9 cellular contexts compared by ENCODE assay signal in the genomic region with DNA sequence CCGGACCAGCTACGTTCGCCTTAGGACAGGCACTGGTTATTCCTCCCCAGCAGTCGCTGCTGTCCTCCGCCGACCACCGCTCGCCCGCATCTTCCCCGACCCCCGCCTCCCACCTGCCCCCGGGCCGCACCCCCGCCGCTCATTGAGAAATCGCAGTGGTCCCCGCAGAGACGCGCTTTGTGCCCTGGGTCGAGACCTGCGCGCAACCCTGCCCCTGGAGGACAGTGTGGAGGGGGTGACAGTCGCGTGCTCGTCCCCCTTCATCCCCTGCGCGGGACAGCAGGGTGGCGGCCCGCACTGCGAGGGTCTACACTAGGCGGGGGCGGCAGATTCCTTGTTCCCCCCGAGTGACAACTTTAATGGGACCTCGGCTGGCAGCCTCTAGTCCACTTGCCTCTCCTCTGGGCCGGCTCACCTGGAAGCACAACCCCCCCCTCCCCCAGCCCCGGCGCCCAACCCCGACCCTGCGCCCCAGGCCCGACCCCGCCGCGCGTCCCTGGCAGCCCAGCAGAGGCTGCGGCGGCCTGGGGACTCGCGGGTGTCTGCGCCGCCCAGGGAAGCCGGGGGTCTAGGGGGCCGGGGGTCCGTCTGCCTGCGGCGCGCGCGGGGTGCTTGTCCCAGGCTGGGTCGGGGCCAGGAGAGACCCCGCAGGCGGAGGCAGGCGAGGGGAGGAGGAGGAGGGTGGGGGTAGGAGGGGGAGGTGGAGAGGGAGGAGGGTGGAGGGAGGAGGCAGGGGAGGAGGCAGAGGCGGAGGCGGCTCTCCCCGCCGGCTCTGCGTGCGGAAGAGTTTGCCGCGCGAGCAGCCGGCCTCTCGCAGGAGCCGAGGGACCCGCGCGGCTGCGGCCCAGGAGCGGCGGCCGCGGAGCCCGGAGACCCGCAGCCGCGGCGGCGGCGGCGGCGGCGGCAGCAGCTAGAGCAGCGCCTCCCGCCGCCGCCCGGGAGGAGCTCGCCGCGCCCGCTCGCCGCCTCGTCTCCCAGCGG. TPM values are rescaled to one million over a fixed set of nuclear protein-coding genes. Genes with fewer than 3 reads are reported as not detected.
DNase-seq lines count a peak whose midpoint lies in the region; ATAC-seq and TF ChIP-seq lines count a peak whose summit lies in the region.
"Had no signal": no experiment of that assay in that cellular context is flagged by ENCODE, and none has a peak within 500 bp of the region (broad histone marks: within the 10 kb centered on the region; RNA-seq: fewer than 3 reads in every experiment).

A gene with protein sequence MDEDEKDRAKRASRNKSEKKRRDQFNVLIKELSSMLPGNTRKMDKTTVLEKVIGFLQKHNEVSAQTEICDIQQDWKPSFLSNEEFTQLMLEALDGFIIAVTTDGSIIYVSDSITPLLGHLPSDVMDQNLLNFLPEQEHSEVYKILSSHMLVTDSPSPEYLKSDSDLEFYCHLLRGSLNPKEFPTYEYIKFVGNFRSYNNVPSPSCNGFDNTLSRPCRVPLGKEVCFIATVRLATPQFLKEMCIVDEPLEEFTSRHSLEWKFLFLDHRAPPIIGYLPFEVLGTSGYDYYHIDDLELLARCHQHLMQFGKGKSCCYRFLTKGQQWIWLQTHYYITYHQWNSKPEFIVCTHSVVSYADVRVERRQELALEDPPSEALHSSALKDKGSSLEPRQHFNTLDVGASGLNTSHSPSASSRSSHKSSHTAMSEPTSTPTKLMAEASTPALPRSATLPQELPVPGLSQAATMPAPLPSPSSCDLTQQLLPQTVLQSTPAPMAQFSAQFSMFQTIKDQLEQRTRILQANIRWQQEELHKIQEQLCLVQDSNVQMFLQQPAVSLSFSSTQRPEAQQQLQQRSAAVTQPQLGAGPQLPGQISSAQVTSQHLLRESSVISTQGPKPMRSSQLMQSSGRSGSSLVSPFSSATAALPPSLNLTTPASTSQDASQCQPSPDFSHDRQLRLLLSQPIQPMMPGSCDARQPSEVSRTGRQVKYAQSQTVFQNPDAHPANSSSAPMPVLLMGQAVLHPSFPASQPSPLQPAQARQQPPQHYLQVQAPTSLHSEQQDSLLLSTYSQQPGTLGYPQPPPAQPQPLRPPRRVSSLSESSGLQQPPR (plus strand): TSS at position 775 of the 981 bp plus-strand sequence. CDS start 84,616 bp downstream, outside the sequence.

- peaks cover 4 to 19% (median 12%) of the 10 kb centered on the region in 4 donors for H3K4me1 Mint-ChIP-seq in CD4-positive, alpha-beta memory T cell

- 0 to 8% (median 1%) methylated on average over 18 to 104 of the region's 105 CpGs for WGBS in adrenal gland, 4 donors

- no peaks in the 10 kb centered on the region for H3K9me3 ChIP-seq in CD4-positive, alpha-beta memory T cell (ENCODE audit: control insufficient read depth in 1 of 2, low read length in 2 of 2)
- H3K9me3 ChIP-seq in adrenal gland (replicated peaks in 1 of 3) (no peaks in the 10 kb centered on the region), right atrium auricular region (no peaks in the 10 kb centered on the region)

- no peaks in the 10 kb centered on the region for H3K36me3 ChIP-seq in CD4-positive, alpha-beta memory T cell (ENCODE audit: insufficient read depth, low read length)
- H3K36me3 ChIP-seq in adrenal gland (replicated peaks in 1 of 2) (no peaks in the 10 kb centered on the region), right atrium auricular region (no peaks in the 10 kb centered on the region), rectal smooth muscle tissue (ENCODE audit: control insufficient read depth, insufficient read depth, low read length) (no peaks in the 10 kb centered on the region)

- DNase-seq in CD4-positive, alpha-beta memory T cell, result no peak
- DNase-seq in LHCN-M2 (ENCODE audit: low read depth) (peak; percentile 28), adrenal gland (peak in 6 of 7 donors; percentile 45 to 64 (median 50)), right atrium auricular region (ENCODE audit: low spot score) (no peak), putamen (ENCODE audit: low spot score) (no peak)

- peaks cover 14% of the 10 kb centered on the region for H3K27me3 ChIP-seq in CD4-positive, alpha-beta memory T cell (ENCODE audit: insufficient read depth, low read length)
- H3K27me3 ChIP-seq in adrenal gland (no peaks in the 10 kb centered on the region), right atrium auricular region (no peaks in the 10 kb centered on the region), rectal smooth muscle tissue (ENCODE audit: control insufficient read depth, insufficient read depth, low read length) (no peaks in the 10 kb centered on the region)

- POLR2A ChIA-PET in CD4-positive, alpha-beta memory T cell (lab: Charles Lee; ENCODE audit: partially characterized antibody), result no interaction called here

- no peak within 1 kb of the TSS for H3K27ac Mint-ChIP-seq in CD4-positive, alpha-beta memory T cell
- H3K27ac Mint-ChIP-seq: memory B cell had no signal

- peak within 1 kb of the TSS; percentile 24 for H3K9ac ChIP-seq in rectal smooth muscle tissue (ENCODE audit: low read length)

- peak within 1 kb of the TSS in 1 of 2 donors; percentile 32 for H3K4me3 ChIP-seq in CD4-positive, alpha-beta memory T cell (ENCODE audit: low read length in 2 of 2)
- H3K4me3 ChIP-seq in adrenal gland (peak within 1 kb of the TSS; percentile 29 to 89 (median 44)), right atrium auricular region (peak within 1 kb of the TSS; percentile 80), rectal smooth muscle tissue (ENCODE audit: low read length) (peak within 1 kb of the TSS; percentile 82)

- H3K4me1 ChIP-seq in CD4-positive, alpha-beta memory T cell (ENCODE audit: insufficient read depth, low read length), result peaks cover 12% of the 10 kb centered on the region
- H3K4me1 ChIP-seq in adrenal gland (replicated peaks in 1 of 2) (peaks cover 6 to 37% of the 10 kb centered on the region in 2 donors), right atrium auricular region (peaks cover 0 to 45% of the 10 kb centered on the region in 2 donors), rectal smooth muscle tissue (ENCODE audit: control insufficient read depth, insufficient read depth, low read length) (peaks cover 4% of the 10 kb centered on the region)

- peak within 1 kb of the TSS; percentile 60 to 78 (median 72) for H3K4me3 Mint-ChIP-seq in CD4-positive, alpha-beta memory T cell
- H3K4me3 Mint-ChIP-seq: memory B cell had no signal

- ATAC-seq in HG03159 (IDR thresholded peaks at IDR 0.05; ENCODE audit: unreplicated experiment) (no peak), HG02885 (IDR thresholded peaks at IDR 0.05; ENCODE audit: poor library complexity, unreplicated experiment) (no peak)

- TF ChIP-seq POLR2A in adrenal gland (IDR thresholded peaks at IDR 0.05), result peak in 1 of 2 donors; percentile 20

- H3K36me3 Mint-ChIP-seq in CD4-positive, alpha-beta memory T cell, result no peaks in the 10 kb centered on the region
- H3K36me3 Mint-ChIP-seq: memory B cell had no signal

- intact Hi-C loops in CD4-positive, alpha-beta memory T cell (cut with micrococcal nuclease), result loop anchor here (1.0 kb wide), 1 partner anchor 209 kb away; no protein-coding TSS in a partner anchor
- intact Hi-C loops in adrenal gland (cut with DNase I), result loop anchor here (5.0 to 10.0 kb wide), 2 partner anchors 155 to 163 kb away; no protein-coding TSS in a partner anchor

- peaks cover 31 to 32% of the 10 kb centered on the region in 2 donors for H3K27me3 Mint-ChIP-seq in CD4-positive, alpha-beta memory T cell

- no peaks in the 10 kb centered on the region for H3K9me3 Mint-ChIP-seq in CD4-positive, alpha-beta memory T cell
- H3K9me3 Mint-ChIP-seq: memory B cell had no signal

- TF ChIP-seq CTCF in adrenal gland (IDR thresholded peaks at IDR 0.05), result no peak
- TF ChIP-seq CTCF in right atrium auricular region (IDR thresholded peaks at IDR 0.05), result no peak

- CTCF ChIA-PET in CD4-positive, alpha-beta memory T cell (lab: Charles Lee; ENCODE audit: partially characterized antibody), result no interaction called here

- H3K27ac ChIP-seq in CD4-positive, alpha-beta memory T cell (ENCODE audit: low read depth, low read length), result no peak within 1 kb of the TSS
- H3K27ac ChIP-seq in adrenal gland (peak within 1 kb of the TSS; percentile 3 to 91 (median 85)), right atrium auricular region (peak within 1 kb of the TSS; percentile 88 to 96), rectal smooth muscle tissue (ENCODE audit: low read depth, low read length) (peak within 1 kb of the TSS; percentile 83)

RNA-seq across cellular contexts. Expression of the gene that starts here (rescaled TPM):
- total RNA-seq in CD4-positive, alpha-beta memory T cell, result 1 to 10 TPM; 2.1 to 2.6 TPM
- polyA plus RNA-seq in CD4-positive, alpha-beta memory T cell, result under 1 TPM in 1 of 2 donors, not detected in 1; 0.79 TPM
- total RNA-seq in LHCN-M2 (2014; rRNA removed) (12.4 and 13.0 TPM in 2 replicates), adrenal gland (10 to 100 TPM in 7 of 8 donors, 1 to 10 TPM in 1; 9.5 to 42.7 (median 18.6) TPM), right atrium auricular region (10 to 100 TPM; 39.2 to 49.4 TPM)
- 16.5 TPM for polyA plus RNA-seq in LHCN-M2 (2012)
- 10 to 100 TPM in 2 of 3 donors, 1 to 10 TPM in 1; 7.5 to 51.3 (median 14.2) TPM for polyA plus RNA-seq in adrenal gland

Comparison
In these comparisons a context has a peak if more than half of its experiments do, and no peak if none do; other contexts are left out.
1. RNA of the gene that starts here (polyA plus RNA-seq): 7.5 to 51.3 TPM in adrenal gland; 0.79 TPM in CD4-positive, alpha-beta memory T cell; every median in the first group is over 4 times any median in the second.
2. DNase-seq: peak in LHCN-M2 (single experiment) and adrenal gland (6 of 7); none in CD4-positive, alpha-beta memory T cell (0 of 5), right atrium auricular region (single experiment) and putamen (single experiment).